In the genomic region with DNA sequence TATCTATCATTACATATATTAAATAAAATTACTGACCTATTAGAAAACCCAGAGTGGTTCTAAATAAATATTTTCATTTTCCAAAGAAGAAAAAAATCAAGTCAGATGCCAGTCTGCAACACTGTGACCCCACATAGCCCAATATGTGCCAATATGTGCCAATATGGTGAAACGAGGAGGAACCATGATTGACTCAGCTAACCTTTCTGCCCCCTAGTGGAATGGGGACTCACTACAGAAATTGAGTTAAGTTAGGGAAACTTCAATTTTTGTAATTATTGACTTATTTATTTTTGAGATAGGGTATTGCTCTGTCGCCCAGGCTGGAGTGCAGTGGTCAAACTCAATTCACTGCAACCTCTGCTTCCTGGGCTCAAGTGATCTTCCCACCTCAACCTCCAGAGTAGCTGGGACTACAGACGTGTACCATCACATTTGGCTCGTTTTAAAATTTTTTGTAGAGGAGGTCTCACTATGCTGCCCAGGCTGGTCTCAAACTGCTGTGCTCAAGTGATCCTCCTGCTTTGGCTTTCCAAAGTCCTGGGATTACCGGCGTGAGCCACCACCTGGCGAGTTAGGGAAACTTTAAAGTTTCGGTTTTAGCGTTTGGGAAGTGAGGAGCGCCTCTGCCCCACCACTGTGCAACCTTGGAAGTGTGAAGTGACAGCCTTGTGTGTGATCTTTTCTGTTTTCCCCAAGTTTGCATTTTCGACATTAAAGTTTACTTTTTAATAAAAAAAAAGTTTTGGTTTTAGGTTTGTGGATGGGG, we compare ENCODE assay signal across 1 cellular context.
TF ChIP-seq lines count a peak whose summit lies in the region.

No MANE protein-coding gene starts in this region.

TF ChIP-seq in GM12878, 131 proteins besides CTCF, POLR2A, EP300 and RAD21:
- TF ChIP-seq REST (IDR thresholded peaks at IDR 0.05; ENCODE audit: low read depth, low read length) (no peak), CHD4 (IDR thresholded peaks at IDR 0.05) (no peak), BRCA1 (IDR thresholded peaks at IDR 0.05; ENCODE audit: low read depth, low read length) (no peak), ATF3 (IDR thresholded peaks at IDR 0.05; ENCODE audit: borderline replicate concordance, extremely low read depth, low read depth, low read length) (no peak), USF1 (IDR thresholded peaks at IDR 0.05; ENCODE audit: borderline replicate concordance, extremely low read length, insufficient read depth, low read depth, low read length) (no peak), EGR1 (IDR thresholded peaks at IDR 0.05; ENCODE audit: borderline replicate concordance in 1 of 2, low read depth in 2 of 2, low read length in 2 of 2) (no peak), FOXM1 (IDR thresholded peaks at IDR 0.05; ENCODE audit: low read depth, low read length) (no peak), SMC3 (IDR thresholded peaks at IDR 0.05; ENCODE audit: borderline replicate concordance, low read length) (peak; percentile 38; the same call in 1 of the 2 replicates), KDM1A (IDR thresholded peaks at IDR 0.05; ENCODE audit: borderline replicate concordance) (no peak), TARDBP (IDR thresholded peaks at IDR 0.05; ENCODE audit: borderline replicate concordance) (no peak), SKIL (IDR thresholded peaks at IDR 0.05; ENCODE audit: low read depth, poor library complexity, severe bottlenecking) (no peak), MTA2 (IDR thresholded peaks at IDR 0.05; ENCODE audit: low read depth) (no peak), SMAD5 (IDR thresholded peaks at IDR 0.05; ENCODE audit: low read depth) (no peak), SUZ12 (IDR thresholded peaks at IDR 0.05; ENCODE audit: unreplicated experiment) (no peak), YY1 (IDR thresholded peaks at IDR 0.05; ENCODE audit: low read depth, low read length) (peak; percentile 79), RUNX3 (IDR thresholded peaks at IDR 0.05; ENCODE audit: low read length) (no peak), CBX5 (IDR thresholded peaks at IDR 0.05; ENCODE audit: low read depth) (no peak), PBX3 (IDR thresholded peaks at IDR 0.05; ENCODE audit: insufficient replicate concordance, low read depth, low read length) (peak; percentile 55), ZBED1 (IDR thresholded peaks at IDR 0.05; ENCODE audit: borderline replicate concordance) (no peak), SREBF2 (IDR thresholded peaks at IDR 0.05; ENCODE audit: low read length) (no peak), ZBTB11 (CRISPR knock-in tag; IDR thresholded peaks at IDR 0.05) (no peak), POLR2AphosphoS5 (IDR thresholded peaks at IDR 0.05; ENCODE audit: low read length) (no peak), MYB (IDR thresholded peaks at IDR 0.05; ENCODE audit: borderline replicate concordance, low read depth, low read length) (no peak), NRF1 (conservative IDR thresholded peaks at IDR 0.05; ENCODE audit: low read depth, low read length) (no peak), ZNF384 (IDR thresholded peaks at IDR 0.05; ENCODE audit: borderline replicate concordance, low read depth, low read length) (no peak), RBBP5 (conservative IDR thresholded peaks at IDR 0.05) (no peak), HSF1 (IDR thresholded peaks at IDR 0.05; ENCODE audit: low read depth, low read length) (no peak), BACH1 (IDR thresholded peaks at IDR 0.05; ENCODE audit: borderline replicate concordance) (no peak)
- TF ChIP-seq, protein P1, sequence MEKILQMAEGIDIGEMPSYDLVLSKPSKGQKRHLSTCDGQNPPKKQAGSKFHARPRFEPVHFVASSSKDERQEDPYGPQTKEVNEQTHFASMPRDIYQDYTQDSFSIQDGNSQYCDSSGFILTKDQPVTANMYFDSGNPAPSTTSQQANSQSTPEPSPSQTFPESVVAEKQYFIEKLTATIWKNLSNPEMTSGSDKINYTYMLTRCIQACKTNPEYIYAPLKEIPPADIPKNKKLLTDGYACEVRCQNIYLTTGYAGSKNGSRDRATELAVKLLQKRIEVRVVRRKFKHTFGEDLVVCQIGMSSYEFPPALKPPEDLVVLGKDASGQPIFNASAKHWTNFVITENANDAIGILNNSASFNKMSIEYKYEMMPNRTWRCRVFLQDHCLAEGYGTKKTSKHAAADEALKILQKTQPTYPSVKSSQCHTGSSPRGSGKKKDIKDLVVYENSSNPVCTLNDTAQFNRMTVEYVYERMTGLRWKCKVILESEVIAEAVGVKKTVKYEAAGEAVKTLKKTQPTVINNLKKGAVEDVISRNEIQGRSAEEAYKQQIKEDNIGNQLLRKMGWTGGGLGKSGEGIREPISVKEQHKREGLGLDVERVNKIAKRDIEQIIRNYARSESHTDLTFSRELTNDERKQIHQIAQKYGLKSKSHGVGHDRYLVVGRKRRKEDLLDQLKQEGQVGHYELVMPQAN (conservative IDR thresholded peaks at IDR 0.05): no peak
- TF ChIP-seq, protein P2, sequence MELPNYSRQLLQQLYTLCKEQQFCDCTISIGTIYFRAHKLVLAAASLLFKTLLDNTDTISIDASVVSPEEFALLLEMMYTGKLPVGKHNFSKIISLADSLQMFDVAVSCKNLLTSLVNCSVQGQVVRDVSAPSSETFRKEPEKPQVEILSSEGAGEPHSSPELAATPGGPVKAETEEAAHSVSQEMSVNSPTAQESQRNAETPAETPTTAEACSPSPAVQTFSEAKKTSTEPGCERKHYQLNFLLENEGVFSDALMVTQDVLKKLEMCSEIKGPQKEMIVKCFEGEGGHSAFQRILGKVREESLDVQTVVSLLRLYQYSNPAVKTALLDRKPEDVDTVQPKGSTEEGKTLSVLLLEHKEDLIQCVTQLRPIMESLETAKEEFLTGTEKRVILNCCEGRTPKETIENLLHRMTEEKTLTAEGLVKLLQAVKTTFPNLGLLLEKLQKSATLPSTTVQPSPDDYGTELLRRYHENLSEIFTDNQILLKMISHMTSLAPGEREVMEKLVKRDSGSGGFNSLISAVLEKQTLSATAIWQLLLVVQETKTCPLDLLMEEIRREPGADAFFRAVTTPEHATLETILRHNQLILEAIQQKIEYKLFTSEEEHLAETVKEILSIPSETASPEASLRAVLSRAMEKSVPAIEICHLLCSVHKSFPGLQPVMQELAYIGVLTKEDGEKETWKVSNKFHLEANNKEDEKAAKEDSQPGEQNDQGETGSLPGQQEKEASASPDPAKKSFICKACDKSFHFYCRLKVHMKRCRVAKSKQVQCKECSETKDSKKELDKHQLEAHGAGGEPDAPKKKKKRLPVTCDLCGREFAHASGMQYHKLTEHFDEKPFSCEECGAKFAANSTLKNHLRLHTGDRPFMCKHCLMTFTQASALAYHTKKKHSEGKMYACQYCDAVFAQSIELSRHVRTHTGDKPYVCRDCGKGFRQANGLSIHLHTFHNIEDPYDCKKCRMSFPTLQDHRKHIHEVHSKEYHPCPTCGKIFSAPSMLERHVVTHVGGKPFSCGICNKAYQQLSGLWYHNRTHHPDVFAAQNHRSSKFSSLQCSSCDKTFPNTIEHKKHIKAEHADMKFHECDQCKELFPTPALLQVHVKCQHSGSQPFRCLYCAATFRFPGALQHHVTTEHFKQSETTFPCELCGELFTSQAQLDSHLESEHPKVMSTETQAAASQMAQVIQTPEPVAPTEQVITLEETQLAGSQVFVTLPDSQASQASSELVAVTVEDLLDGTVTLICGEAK (IDR thresholded peaks at IDR 0.05; ENCODE audit: borderline replicate concordance): no peak
- TF ChIP-seq, protein P3, sequence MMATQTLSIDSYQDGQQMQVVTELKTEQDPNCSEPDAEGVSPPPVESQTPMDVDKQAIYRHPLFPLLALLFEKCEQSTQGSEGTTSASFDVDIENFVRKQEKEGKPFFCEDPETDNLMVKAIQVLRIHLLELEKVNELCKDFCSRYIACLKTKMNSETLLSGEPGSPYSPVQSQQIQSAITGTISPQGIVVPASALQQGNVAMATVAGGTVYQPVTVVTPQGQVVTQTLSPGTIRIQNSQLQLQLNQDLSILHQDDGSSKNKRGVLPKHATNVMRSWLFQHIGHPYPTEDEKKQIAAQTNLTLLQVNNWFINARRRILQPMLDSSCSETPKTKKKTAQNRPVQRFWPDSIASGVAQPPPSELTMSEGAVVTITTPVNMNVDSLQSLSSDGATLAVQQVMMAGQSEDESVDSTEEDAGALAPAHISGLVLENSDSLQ (IDR thresholded peaks at IDR 0.05): peak; percentile 68
TF ChIP-seq in GM12878: peak in this region for 4.
